35 cellular contexts compared by ENCODE assay signal in the genomic region with DNA sequence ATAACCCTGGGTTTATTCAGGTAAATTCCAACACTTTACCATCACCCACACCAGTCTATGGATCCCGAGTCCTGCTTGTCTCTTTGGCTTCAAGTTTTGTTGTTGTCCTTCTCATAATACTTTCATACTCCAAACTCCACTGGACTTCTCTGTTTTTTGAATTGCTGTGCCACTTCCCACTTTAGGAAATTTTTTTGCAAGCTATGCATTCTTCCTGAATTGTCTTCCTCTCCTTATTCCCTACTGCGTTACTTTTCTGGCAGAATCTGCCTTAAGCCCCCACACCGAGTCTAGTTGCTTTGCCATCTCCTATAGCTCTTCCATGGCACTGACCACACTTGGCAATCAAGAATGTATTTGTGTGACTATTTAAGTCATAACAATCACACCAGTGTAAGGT.
"Had no signal": no experiment of that assay in that cellular context is flagged by ENCODE, and none has a peak within 500 bp of the region (broad histone marks: within the 10 kb centered on the region; RNA-seq: fewer than 3 reads in every experiment).

No MANE protein-coding gene starts in this region.

- H3K4me3 ChIP-seq: SJCRH30, SK-N-MC had no signal

- H3K9me3 Mint-ChIP-seq: activated naive CD8-positive, alpha-beta T cell treated with anti-CD3 and anti-CD28 coated beads, Interleukin-2, amount 50 U/mL, for 24 hours; activated T-helper 17 cell treated with anti-CD3 and anti-CD28 coated beads, Interleukin-2, amount 50 U/mL, for 72 hours had no signal

- H3K27me3 Mint-ChIP-seq: activated CD4-positive, alpha-beta T cell treated with anti-CD3 and anti-CD28 coated beads, Interleukin-2, amount 10 ng/mL, durations not matched to agents 24 days and 14 days had no signal

- H3K9me3 ChIP-seq: SJCRH30 had no signal

- H3K4me3 Mint-ChIP-seq: activated CD4-positive, alpha-beta T cell treated with anti-CD3 and anti-CD28 coated beads, Interleukin-2, amount 10 ng/mL, durations not matched to agents 24 days and 14 days; activated CD8-positive, alpha-beta memory T cell treated with anti-CD3 and anti-CD28 coated beads, Interleukin-2, amount 10 ng/mL, durations not matched to agents 7 days and 5 days; activated naive CD8-positive, alpha-beta T cell; activated naive CD8-positive, alpha-beta T cell treated with anti-CD3 and anti-CD28 coated beads, Interleukin-2, amount 50 U/mL, for 24 hours; activated T-helper 17 cell treated with anti-CD3 and anti-CD28 coated beads, Interleukin-2, amount 50 U/mL, for 72 hours; brain had no signal

- H3K27ac ChIP-seq: SJCRH30, SK-N-MC, WERI-Rb-1 had no signal

- H3K27ac Mint-ChIP-seq: activated CD8-positive, alpha-beta memory T cell treated with anti-CD3 and anti-CD28 coated beads, Interleukin-2, amount 10 ng/mL, durations not matched to agents 7 days and 5 days; activated naive CD8-positive, alpha-beta T cell; activated naive CD8-positive, alpha-beta T cell treated with anti-CD3 and anti-CD28 coated beads, Interleukin-2, amount 50 U/mL, for 24 hours; brain had no signal

- DNase-seq: activated CD4-positive, alpha-beta T cell treated with anti-CD3 and anti-CD28 coated beads for 1 hour; activated CD4-positive, alpha-beta T cell treated with anti-CD3 and anti-CD28 coated beads, Interleukin-2, amount 10 ng/mL, durations not matched to agents 24 days and 14 days; activated CD4-positive, alpha-beta T cell treated with anti-CD3 and anti-CD28 coated beads, Interleukin-2, amount 50 U/mL, for 4 hours; activated CD4-positive, CD25-positive, alpha-beta regulatory T cell; activated CD8-positive, alpha-beta memory T cell treated with anti-CD3 and anti-CD28 coated beads for 24 hours; activated CD8-positive, alpha-beta memory T cell treated with anti-CD3 and anti-CD28 coated beads, Interleukin-2, amount 10 ng/mL, durations not matched to agents 7 days and 5 days; activated CD8-positive, alpha-beta memory T cell treated with anti-CD3 and anti-CD28 coated beads, Interleukin-2, amount 50 U/mL, for 48 hours; activated gamma-delta T cell; activated naive CD8-positive, alpha-beta T cell treated with anti-CD3 and anti-CD28 coated beads, Interleukin-2, amount 50 U/mL, for 24 hours; activated T-cell treated with anti-CD3 and anti-CD28 coated beads, Interleukin-2, amount 50 U/mL, for 48 hours; anterior cingulate cortex; caudate nucleus; cerebellar nuclear complex; NCI-H1092 treated with DMSO at 0.1 percent for 48 hours; NCI-H1417; NCI-H146; NCI-H187; NCI-H2029 treated with DMSO at 0.1 percent for 48 hours; NCI-H2107; NCI-H2171; NCI-H446; NCI-H510A treated with DMSO at 0.1 percent for 48 hours; NCI-H526 treated with DMSO at 0.1 percent for 48 hours; NCI-H774; SHP77; SJCRH30; T1000; WERI-Rb-1 had no signal

- FAIRE-seq: bronchial epithelial cell, colon had no signal

- H3K36me3 ChIP-seq: SJCRH30, WERI-Rb-1 had no signal

- H3K36me3 Mint-ChIP-seq: activated naive CD8-positive, alpha-beta T cell had no signal

- H3K4me1 ChIP-seq: SJCRH30 had no signal

- ATAC-seq: activated CD8-positive, alpha-beta memory T cell treated with anti-CD3 and anti-CD28 coated beads, Interleukin-2, amount 10 ng/mL, durations not matched to agents 7 days and 5 days; activated naive CD8-positive, alpha-beta T cell treated with anti-CD3 and anti-CD28 coated beads, Interleukin-2, amount 50 U/mL, for 24 hours; activated T-helper 17 cell treated with anti-CD3 and anti-CD28 coated beads, Interleukin-2, amount 50 U/mL, for 72 hours; Panc1 had no signal
